9 cellular contexts compared by ENCODE assay signal in the genomic region with DNA sequence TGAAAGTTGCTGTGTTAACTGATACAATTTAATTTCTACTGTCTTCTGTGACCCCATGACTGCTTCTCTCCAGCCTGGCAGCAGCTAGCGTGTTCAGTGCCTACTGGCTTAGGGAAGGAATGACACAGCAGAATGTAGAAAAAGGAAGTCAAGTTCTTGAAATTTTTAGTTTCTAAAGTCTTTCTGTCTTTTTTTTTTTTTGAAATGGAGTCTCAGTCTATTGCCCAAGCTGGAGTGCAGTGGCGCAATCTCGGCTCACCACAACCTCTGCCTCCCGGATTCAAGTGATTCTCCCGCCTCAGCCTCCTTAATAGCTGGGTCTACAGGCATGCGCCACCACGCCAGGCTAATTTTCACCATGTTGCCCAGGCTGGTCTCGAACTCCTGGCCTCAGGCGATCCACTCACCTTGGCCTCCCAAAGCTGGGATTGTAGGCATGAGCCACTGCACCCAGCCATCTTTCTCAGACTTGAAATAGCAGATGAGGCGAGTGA. TPM values are rescaled to one million over a fixed set of nuclear protein-coding genes. Genes with fewer than 3 reads are reported as not detected.
DNase-seq lines count a peak whose midpoint lies in the region; ATAC-seq, FAIRE-seq and TF ChIP-seq lines count a peak whose summit lies in the region.
"Had no signal": no experiment of that assay in that cellular context is flagged by ENCODE, and none has a peak within 500 bp of the region (broad histone marks: within the 10 kb centered on the region; RNA-seq: fewer than 3 reads in every experiment).

No MANE protein-coding gene starts in this region.

- H3K9me3 ChIP-seq in DND-41 (ENCODE audit: insufficient read depth, low read length, severe bottlenecking) (no peaks in the 10 kb centered on the region), right lobe of liver (no peaks in the 10 kb centered on the region), small intestine (ENCODE audit: control insufficient read depth, low read depth) (no peaks in the 10 kb centered on the region)

- H3K36me3 ChIP-seq in DND-41 (ENCODE audit: insufficient read depth, low read length) (no peaks in the 10 kb centered on the region), right lobe of liver (no peaks in the 10 kb centered on the region), small intestine (ENCODE audit: control insufficient read depth in 2 of 2, insufficient read depth in 2 of 2, low read length in 2 of 2) (no peaks in the 10 kb centered on the region), H7 (replicated peaks; ENCODE audit: control insufficient read depth, insufficient read depth, low read length) (no peaks in the 10 kb centered on the region)
- H3K36me3 ChIP-seq: cardiac muscle cell had no signal

- TF ChIP-seq CTCF in DND-41 (IDR thresholded peaks at IDR 0.05; ENCODE audit: borderline replicate concordance, extremely low read depth, low read length, poor library complexity, severe bottlenecking), result no peak
- no peak for TF ChIP-seq CTCF in right lobe of liver (IDR thresholded peaks at IDR 0.05)

- no peak for FAIRE-seq in small intestine (lab: Jason Lieb, UNC)

- WGBS in right lobe of liver (ENCODE audit: insufficient coverage, low coverage, low lambda C conversion rate, missing lambda C conversion rate), result 68% methylated on average over 10 of the region's 10 CpGs
- WGBS in small intestine, 3 donors, result 83 to 94% (median 88%) methylated on average over 10 of the region's 10 CpGs

- no peaks in the 10 kb centered on the region for H3K9me3 Mint-ChIP-seq in activated CD8-positive, alpha-beta T cell treated with anti-CD3 and anti-CD28 coated beads, Interleukin-2, amount 10 ng/mL, durations not matched to agents 7 days and 5 days (ENCODE audit: insufficient read depth)

- H3K4me3 Mint-ChIP-seq in activated CD8-positive, alpha-beta T cell treated with anti-CD3 and anti-CD28 coated beads, Interleukin-2, amount 10 ng/mL, durations not matched to agents 7 days and 5 days, result no peak overlapping the region

- H3K4me1 ChIP-seq in DND-41 (ENCODE audit: insufficient read depth, low read length) (peaks cover 30% of the 10 kb centered on the region), right lobe of liver (peaks cover 0 to 3% (median 0%) of the 10 kb centered on the region in 4 donors), small intestine (ENCODE audit: control insufficient read depth in 2 of 2, insufficient read depth in 1 of 2, low read depth in 1 of 2, low read length in 1 of 2) (no peaks in the 10 kb centered on the region)

- POLR2A ChIA-PET in activated CD8-positive, alpha-beta T cell treated with anti-CD3 and anti-CD28 coated beads, Interleukin-2, amount 10 ng/mL, durations not matched to agents 7 days and 5 days (lab: Charles Lee), result interaction anchor here (2.0 kb wide), 1 partner anchor 24 kb away, joined by 9 read pairs; no protein-coding TSS in a partner anchor

- no peak overlapping the region for H3K4me3 ChIP-seq in DND-41 (ENCODE audit: low read depth in 1 of 2, low read length in 2 of 2)
- no peak overlapping the region for H3K4me3 ChIP-seq in right lobe of liver
- no peak overlapping the region for H3K4me3 ChIP-seq in small intestine (ENCODE audit: low read depth in 1 of 2, low read length in 2 of 2)
- H3K4me3 ChIP-seq in H7 (ENCODE audit: insufficient read depth, low read depth, low read length), result no peak overlapping the region
- H3K4me3 ChIP-seq: cardiac muscle cell had no signal

- peak overlapping the region; percentile 40; the same call in 1 of the 2 replicates for H2AFZ ChIP-seq in DND-41 (ENCODE audit: low read depth, low read length)

- CTCF ChIA-PET in activated CD8-positive, alpha-beta T cell treated with anti-CD3 and anti-CD28 coated beads, Interleukin-2, amount 10 ng/mL, durations not matched to agents 7 days and 5 days (lab: Charles Lee), result interaction anchor here (1.1 to 4.1 kb wide), 7 partner anchors 9 to 131 kb away, joined by 3 to 36 read pairs (median 6); no protein-coding TSS in a partner anchor

- H3K4me1 Mint-ChIP-seq in activated CD8-positive, alpha-beta T cell treated with anti-CD3 and anti-CD28 coated beads, Interleukin-2, amount 10 ng/mL, durations not matched to agents 7 days and 5 days (ENCODE audit: low read depth), result peaks cover 45% of the 10 kb centered on the region

- intact Hi-C loops in right lobe of liver (cut with DNase I), result loop anchor here in 1 of 2 donors (10.0 kb wide), 1 partner anchor 326 kb away; no protein-coding TSS in a partner anchor

- H3K9ac ChIP-seq in DND-41 (ENCODE audit: low read depth, low read length), result 0 out of 2 replicates have a peak overlapping the region, but pooled peaks have one; percentile 1

- H3K27ac Mint-ChIP-seq in activated CD8-positive, alpha-beta T cell treated with anti-CD3 and anti-CD28 coated beads, Interleukin-2, amount 10 ng/mL, durations not matched to agents 7 days and 5 days, result peak overlapping the region; percentile 72

- H3K27me3 ChIP-seq in DND-41 (ENCODE audit: insufficient read depth, low read length, poor library complexity) (no peaks in the 10 kb centered on the region), right lobe of liver (no peaks in the 10 kb centered on the region), small intestine (ENCODE audit: control insufficient read depth in 2 of 2, insufficient read depth in 2 of 2, low read length in 2 of 2) (no peaks in the 10 kb centered on the region), H7 (ENCODE audit: control insufficient read depth, insufficient read depth, low read length) (no peaks in the 10 kb centered on the region)
- H3K27me3 ChIP-seq: cardiac muscle cell had no signal

- no peak for DNase-seq in DND-41
- no peak for DNase-seq in activated CD8-positive, alpha-beta T cell treated with anti-CD3 and anti-CD28 coated beads, Interleukin-2, amount 10 ng/mL, durations not matched to agents 7 days and 5 days
- DNase-seq in right lobe of liver, result peak; percentile 57 to 70 (median 60)
- no peak for DNase-seq in small intestine
- DNase-seq in H7, result no peak

- TF ChIP-seq POLR2A in right lobe of liver (IDR thresholded peaks at IDR 0.05), result no peak

- no peaks in the 10 kb centered on the region for H3K79me2 ChIP-seq in DND-41 (ENCODE audit: insufficient read depth, low read length)

- no peak overlapping the region for H3K4me2 ChIP-seq in DND-41 (ENCODE audit: insufficient read depth, low read length)

- no peaks in the 10 kb centered on the region for H4K20me1 ChIP-seq in DND-41 (ENCODE audit: insufficient read depth, low read length)

- H3K27ac ChIP-seq in DND-41 (ENCODE audit: low read length), result no peak overlapping the region
- H3K27ac ChIP-seq in right lobe of liver, result peak overlapping the region in 1 of 3 donors; percentile 50
- H3K27ac ChIP-seq in small intestine (ENCODE audit: low read depth in 1 of 2, low read length in 1 of 2), result peak overlapping the region in 1 of 2 donors; percentile 72
- H3K27ac ChIP-seq: cardiac muscle cell had no signal

- no peaks in the 10 kb centered on the region for H3K27me3 Mint-ChIP-seq in activated CD8-positive, alpha-beta T cell treated with anti-CD3 and anti-CD28 coated beads, Interleukin-2, amount 10 ng/mL, durations not matched to agents 7 days and 5 days (ENCODE audit: low read depth)

- H3K36me3 Mint-ChIP-seq in activated CD8-positive, alpha-beta T cell treated with anti-CD3 and anti-CD28 coated beads, Interleukin-2, amount 10 ng/mL, durations not matched to agents 7 days and 5 days (ENCODE audit: low read depth), result no peaks in the 10 kb centered on the region

- ATAC-seq in DND-41 (ENCODE audit: insufficient read depth, low read depth) (no peak), HG03280 (IDR thresholded peaks at IDR 0.05; ENCODE audit: unreplicated experiment) (peak; percentile 29), right lobe of liver (peak; percentile 57 to 63 (median 60)), HG02840 (IDR thresholded peaks at IDR 0.05; ENCODE audit: low FRiP score, unreplicated experiment) (no peak), GM19035 (IDR thresholded peaks at IDR 0.05; ENCODE audit: unreplicated experiment) (no peak)
- no peak for ATAC-seq in activated CD8-positive, alpha-beta T cell treated with anti-CD3 and anti-CD28 coated beads, Interleukin-2, amount 10 ng/mL, durations not matched to agents 7 days and 5 days

RNA-seq across cellular contexts. Expression of a gene that starts 32.4 kb away (rescaled TPM):
- total RNA-seq in activated CD8-positive, alpha-beta T cell treated with anti-CD3 and anti-CD28 coated beads, Interleukin-2, amount 10 ng/mL, durations not matched to agents 7 days and 5 days, result 10 to 100 TPM; 76.7 to 77.9 TPM
- 10 to 100 TPM; 60.5 to 88.1 (median 71.5) TPM for total RNA-seq in right lobe of liver
- polyA plus RNA-seq in small intestine, result 10 to 100 TPM; 82.3 to 85.1 (median 83.2) TPM
- total RNA-seq in H7 (2014; rRNA removed; shearing (Covaris generic)), result 119 and 138 TPM in 2 replicates

RNA-seq across cellular contexts. Expression of a gene that starts 39.3 kb away (rescaled TPM):
- 100 to 1,000 TPM; 607 to 613 TPM for total RNA-seq in activated CD8-positive, alpha-beta T cell treated with anti-CD3 and anti-CD28 coated beads, Interleukin-2, amount 10 ng/mL, durations not matched to agents 7 days and 5 days
- 10 to 100 TPM; 14.8 to 56.1 (median 16.1) TPM for total RNA-seq in right lobe of liver
- polyA plus RNA-seq in small intestine, result 100 to 1,000 TPM in 1 of 3 donors, 10 to 100 TPM in 2; 57.6 to 144 (median 77.8) TPM
- 294 and 304 TPM in 2 replicates for total RNA-seq in H7 (2014; rRNA removed; shearing (Covaris generic))

RNA-seq across cellular contexts. Expression of a gene that starts 46.4 kb away (rescaled TPM):
- total RNA-seq in activated CD8-positive, alpha-beta T cell treated with anti-CD3 and anti-CD28 coated beads, Interleukin-2, amount 10 ng/mL, durations not matched to agents 7 days and 5 days, result 10 to 100 TPM; 56.2 to 58.3 TPM
- total RNA-seq in right lobe of liver, result 10 to 100 TPM; 13.7 to 42.3 (median 31.6) TPM
- 10 to 100 TPM in 1 of 3 donors, 1 to 10 TPM in 2; 2.9 to 13.1 (median 5.1) TPM for polyA plus RNA-seq in small intestine
- total RNA-seq in H7 (2014; rRNA removed; shearing (Covaris generic)), result 25.1 and 27.5 TPM in 2 replicates

Comparison
In these comparisons a context has a peak if more than half of its experiments do, and no peak if none do; other contexts are left out.
1. ATAC-seq: peak in HG03280 (single experiment) and right lobe of liver (4 of 4); none in DND-41 (single experiment), activated CD8-positive, alpha-beta T cell treated with anti-CD3 and anti-CD28 coated beads, Interleukin-2, amount 10 ng/mL, durations not matched to agents 7 days and 5 days (single experiment), HG02840 (single experiment) and GM19035 (single experiment).
2. DNase-seq: peak in right lobe of liver (3 of 3); none in DND-41 (single experiment), activated CD8-positive, alpha-beta T cell treated with anti-CD3 and anti-CD28 coated beads, Interleukin-2, amount 10 ng/mL, durations not matched to agents 7 days and 5 days (single experiment), small intestine (single experiment) and H7 (single experiment).